ENCODE assay signal across 14 cellular contexts in the genomic region with DNA sequence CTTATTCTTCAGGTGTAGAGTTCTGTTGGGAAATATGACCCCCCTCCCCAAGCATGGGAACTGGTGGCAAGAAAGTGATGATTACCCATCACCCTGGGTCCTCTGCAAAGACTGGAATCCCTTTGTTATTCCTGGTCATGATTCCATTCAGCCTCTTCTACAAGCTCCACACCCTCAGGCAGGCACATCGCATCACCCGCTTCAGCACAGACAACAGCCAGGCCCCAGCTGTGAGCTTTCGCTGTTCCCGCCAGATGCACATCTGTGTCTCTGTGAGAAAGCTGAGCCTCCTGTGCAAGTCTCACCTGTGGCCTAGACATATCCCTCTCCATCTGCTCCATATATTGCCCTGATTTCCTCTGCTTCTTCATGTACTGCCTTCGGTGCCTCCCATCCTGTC.
DNase-seq lines count a peak whose midpoint lies in the region; ATAC-seq lines count a peak whose summit lies in the region.
"Had no signal": no experiment of that assay in that cellular context is flagged by ENCODE, and none has a peak within 500 bp of the region (broad histone marks: within the 10 kb centered on the region; RNA-seq: fewer than 3 reads in every experiment).

No MANE protein-coding gene starts in this region.

- no peak overlapping the region for H3K4ac ChIP-seq in mesendoderm (ENCODE audit: low read depth, low read length)

- no peak overlapping the region for H3K56ac ChIP-seq in mesendoderm (ENCODE audit: low read length)

- WGBS in mesendoderm (ENCODE audit: extremely low coverage, insufficient coverage, low lambda C conversion rate) = no CpG with 5 or more reads among the region's 5 CpGs

- no peaks in the 10 kb centered on the region for H3K79me1 ChIP-seq in mesendoderm (ENCODE audit: low read length)

- no peak overlapping the region for H3K4me2 ChIP-seq in mesendoderm (ENCODE audit: low read length)
- H3K4me2 ChIP-seq: KMS-11 had no signal

- H2BK5ac ChIP-seq in mesendoderm (ENCODE audit: low read length) = no peak overlapping the region

- no peak overlapping the region for H2BK15ac ChIP-seq in mesendoderm (replicated peaks; ENCODE audit: low read depth)

- DNase-seq in NCI-H748 (lab: John Stamatoyannopoulos, UW; ENCODE audit: unreplicated experiment) (peak; percentile 7), NCI-H748 treated with DMSO at 0.1 percent for 48 hours (lab: John Stamatoyannopoulos, UW) (no peak), NCI-H2227 treated with DMSO at 0.1 percent for 48 hours (lab: John Stamatoyannopoulos, UW) (peak; percentile 48), mesendoderm (peak; percentile 13), AG08396 (ENCODE audit: low spot score) (no peak), NCI-H2081 (lab: John Stamatoyannopoulos, UW) (no peak)
- DNase-seq: ACHN; C1 segment of cervical spinal cord; CD4-positive, alpha-beta T cell; DND-41; GF-D8 had no signal

- no peak overlapping the region for H2BK120ac ChIP-seq in mesendoderm (ENCODE audit: low read depth, low read length)

- H2AK5ac ChIP-seq in mesendoderm (ENCODE audit: low read length) = no peak overlapping the region

- H3K23ac ChIP-seq in mesendoderm (ENCODE audit: low read length) = no peak overlapping the region

- peaks cover 9% of the 10 kb centered on the region for H3K4me1 ChIP-seq in mesendoderm (ENCODE audit: control insufficient read depth, low read depth, low read length)

- no peak overlapping the region for H3K27ac ChIP-seq in mesendoderm (ENCODE audit: low read depth, low read length)
- H3K27ac ChIP-seq: KMS-11 had no signal

- H3K36me3 ChIP-seq in mesendoderm (ENCODE audit: control insufficient read depth, insufficient read depth, low read length) = no peaks in the 10 kb centered on the region

- ATAC-seq in GM18517 (IDR thresholded peaks at IDR 0.05; ENCODE audit: unreplicated experiment) = no peak
- ATAC-seq: HepG2 had no signal

- no peak overlapping the region for H4K5ac ChIP-seq in mesendoderm (ENCODE audit: low read length)

- H3K4me3 ChIP-seq in mesendoderm (ENCODE audit: low read length) = no peak overlapping the region

- H3K27me3 ChIP-seq in mesendoderm (ENCODE audit: insufficient read depth, low read length, poor library complexity) = no peaks in the 10 kb centered on the region

- no peak overlapping the region for H3K18ac ChIP-seq in mesendoderm (ENCODE audit: low read length)

- no peak overlapping the region for H3K9ac ChIP-seq in mesendoderm (ENCODE audit: low read length)
- H3K9ac ChIP-seq: KMS-11 had no signal

- H3K79me2 ChIP-seq in mesendoderm (ENCODE audit: control insufficient read depth, insufficient read depth, low read length) = no peaks in the 10 kb centered on the region

- no peak overlapping the region for H4K8ac ChIP-seq in mesendoderm (ENCODE audit: low read depth, low read length)

Comparison
In these comparisons a context has a peak if more than half of its experiments do, and no peak if none do; other contexts are left out.
1. DNase-seq: peak in NCI-H748 (single experiment), NCI-H2227 treated with DMSO at 0.1 percent for 48 hours (single experiment) and mesendoderm (single experiment); none in NCI-H748 treated with DMSO at 0.1 percent for 48 hours (single experiment), AG08396 (single experiment) and NCI-H2081 (0 of 2).